ENCODE assay signal across 32 cellular contexts in genomic region chr2:85083092-85083491, GRCh38. TPM values are rescaled to one million over a fixed set of nuclear protein-coding genes. Genes with fewer than 3 reads are reported as not detected.
"Had no signal": no experiment of that assay in that cellular context is flagged by ENCODE, and none has a peak within 500 bp of the region (broad histone marks: within the 10 kb centered on the region; RNA-seq: fewer than 3 reads in every experiment).

No MANE protein-coding gene starts in this region.

- H3K27ac ChIP-seq: neural progenitor cell, ovary, parathyroid adenoma, psoas muscle, skin epidermis, spleen, suprapubic skin, testis, tibial artery, transverse colon, upper lobe of right lung, uterus had no signal

- H3K9me3 Mint-ChIP-seq: neural progenitor cell had no signal

- DNase-seq: natural killer cell; occipital lobe; ovary; posterior cingulate gyrus; psoas muscle; right cardiac atrium; spleen; stimulated activated CD4-positive, alpha-beta T cell treated with anti-CD3 and anti-CD28 coated beads, Interleukin-12 subunit alpha, Interleukin-12 subunit beta, amount 100 ng/mL, for 4 hours; stimulated activated CD4-positive, alpha-beta T cell treated with anti-CD3 and anti-CD28 coated beads, Interleukin-1b, Interleukin-23, amount 100 ng/mL, for 48 hours; stimulated activated CD4-positive, alpha-beta T cell treated with anti-CD3 and anti-CD28 coated beads, Interleukin-4, amount 100 ng/mL, for 1 hour; stimulated activated CD4-positive, alpha-beta T cell treated with anti-CD3 and anti-CD28 coated beads, Interleukin-4, amount 100 ng/mL, for 4 hours; stimulated activated CD8-positive, alpha-beta memory T cell treated with anti-CD3 and anti-CD28 coated beads, Interleukin-4, amount 100 ng/mL, for 48 hours; stimulated activated naive CD4-positive, alpha-beta T cell; stimulated activated naive CD8-positive, alpha-beta T cell treated with anti-CD3 and anti-CD28 coated beads, Interleukin-15, amount 100 ng/mL, for 72 hours; stimulated activated naive CD8-positive, alpha-beta T cell treated with anti-CD3 and anti-CD28 coated beads, Interleukin-15, Interleukin-2, amounts not matched to agents 100 U/mL and 50 U/mL, for 24 hours; substantia nigra; testis; tibial artery; transverse colon; upper lobe of right lung; uterus had no signal

- H3K4me3 Mint-ChIP-seq: natural killer cell; nephron; neural progenitor cell; stimulated activated memory B cell treated with anti-CD40 and anti-IgM and Interleukin-4, amounts not matched to agents 10 μg/mL and 1 μg/mL and 100 μg/mL, for 72 hours; stimulated activated naive CD8-positive, alpha-beta T cell treated with anti-CD3 and anti-CD28 coated beads, Interleukin-15, amount 100 ng/mL, for 72 hours; type B pancreatic cell had no signal

- H3K4me1 Mint-ChIP-seq: nephron; neural progenitor cell; stimulated activated memory B cell treated with anti-CD40 and anti-IgM and Interleukin-4, amounts not matched to agents 10 μg/mL and 1 μg/mL and 100 μg/mL, for 72 hours; stimulated activated naive CD8-positive, alpha-beta T cell treated with anti-CD3 and anti-CD28 coated beads, Interleukin-15, amount 100 ng/mL, for 72 hours had no signal

- H3K27ac Mint-ChIP-seq: natural killer cell; nephron; neural progenitor cell; progenitor cell of endocrine pancreas; stimulated activated memory B cell treated with anti-CD40 and anti-IgM and Interleukin-4, amounts not matched to agents 10 μg/mL and 1 μg/mL and 100 μg/mL, for 72 hours; type B pancreatic cell had no signal

- H3K4me1 ChIP-seq: neural progenitor cell, parathyroid adenoma, psoas muscle, spleen, suprapubic skin, testis, tibial artery, transverse colon, upper lobe of right lung, uterus had no signal

- H3K27me3 ChIP-seq: neural progenitor cell, ovary, testis, upper lobe of right lung, uterus had no signal

- H3K36me3 Mint-ChIP-seq: neural progenitor cell; stimulated activated memory B cell treated with anti-CD40 and anti-IgM and Interleukin-4, amounts not matched to agents 10 μg/mL and 1 μg/mL and 100 μg/mL, for 72 hours; type B pancreatic cell had no signal

- H3K9me3 ChIP-seq: suprapubic skin, testis, upper lobe of right lung, uterus had no signal

- H3K36me3 ChIP-seq: neural progenitor cell, ovary, spleen, suprapubic skin, tibial artery, transverse colon, upper lobe of right lung, uterus had no signal

- H3K4me3 ChIP-seq: neural progenitor cell, ovary, psoas muscle, skin epidermis, smooth muscle cell, spleen, suprapubic skin, testis, tibial artery, transverse colon, upper lobe of right lung, uterus had no signal

- ATAC-seq: natural killer cell; psoas muscle; right cardiac atrium; sciatic nerve; stimulated activated memory B cell treated with anti-CD40 and anti-IgM and Interleukin-4, amounts not matched to agents 10 μg/mL and 1 μg/mL and 100 μg/mL, for 72 hours; stimulated activated naive CD8-positive, alpha-beta T cell treated with anti-CD3 and anti-CD28 coated beads, Interleukin-15, amount 100 ng/mL, for 72 hours; stimulated activated naive CD8-positive, alpha-beta T cell treated with anti-CD3 and anti-CD28 coated beads, Interleukin-15, Interleukin-2, amounts not matched to agents 100 U/mL and 50 U/mL, for 24 hours; upper lobe of right lung had no signal

- H3K4me2 ChIP-seq: neural progenitor cell, smooth muscle cell had no signal

- H3K79me2 ChIP-seq: parathyroid adenoma had no signal

- H2AFZ ChIP-seq: neural progenitor cell, parathyroid adenoma had no signal

RNA-seq across cellular contexts. Expression of gene TCF7L1, which starts 50.1 kb away (rescaled TPM):
- total RNA-seq: natural killer cell had no signal
- polyA plus RNA-seq: neural cell had no signal
